In genomic region chr5:32573481-32573854, GRCh38 we compare ENCODE assay signal across 7 cellular contexts.
DNase-seq lines count a peak whose midpoint lies in the region; ATAC-seq and TF ChIP-seq lines count a peak whose summit lies in the region.
"Not testable (repeated sequence)": the region's sequence is repeated elsewhere in the genome, so short reads cannot be mapped to it uniquely, and the experiment has no call there.

No MANE protein-coding gene starts in this region.

- ATAC-seq in GM18867 (IDR thresholded peaks at IDR 0.05; ENCODE audit: unreplicated experiment) (peak; percentile 3), GM19455 (IDR thresholded peaks at IDR 0.05; ENCODE audit: unreplicated experiment) (peak; percentile 11), HG02642 (IDR thresholded peaks at IDR 0.05; ENCODE audit: poor library complexity, unreplicated experiment) (peak; percentile 11), HG03064 (IDR thresholded peaks at IDR 0.05; ENCODE audit: low read depth, unreplicated experiment) (peak; percentile 7), HG03354 (IDR thresholded peaks at IDR 0.05; ENCODE audit: poor library complexity, severe bottlenecking, unreplicated experiment) (peak; percentile 28)

- DNase-seq in GM06990 (ENCODE audit: extremely low read depth, insufficient read length), result not testable (repeated sequence)

- H3K27ac ChIP-seq in VCaP, result peak overlapping the region; percentile 31

- not testable (repeated sequence) for TF ChIP-seq CTCF in GM06990 (IDR thresholded peaks at IDR 0.05; ENCODE audit: insufficient read depth, low read length, poor library complexity, severe bottlenecking); VCaP (conservative IDR thresholded peaks at IDR 0.05)

- peak overlapping the region; percentile 33 for H3K4me3 ChIP-seq in GM06990 (replicated peaks; ENCODE audit: low read depth, low read length)

- not testable (repeated sequence) for H3K27me3 ChIP-seq in GM06990 (replicated peaks; ENCODE audit: control insufficient read depth, insufficient read depth, low read length)

- not testable (repeated sequence) for H3K36me3 ChIP-seq in GM06990 (ENCODE audit: control insufficient read depth, insufficient read depth, low read length)
